Comparison of ENCODE assay signal across 1 cellular context in genomic region chr7:99293650-99294049, GRCh38.
TF ChIP-seq lines count a peak whose summit lies in the region.

No MANE protein-coding gene starts in this region.

TF ChIP-seq in HepG2, 621 proteins besides CTCF, POLR2A, EP300 and RAD21:
- TF ChIP-seq ZNF3 (CRISPR knock-in tag; IDR thresholded peaks at IDR 0.05) (peak; percentile 91), MLLT10 (CRISPR knock-in tag; IDR thresholded peaks at IDR 0.05) (no peak), ATF6 (CRISPR knock-in tag; conservative IDR thresholded peaks at IDR 0.05) (no peak), CSRNP1 (CRISPR knock-in tag; IDR thresholded peaks at IDR 0.05) (no peak), ETS1 (CRISPR knock-in tag; IDR thresholded peaks at IDR 0.05) (no peak)
